28 cellular contexts compared by ENCODE assay signal in genomic region chr19:1422943-1423342, GRCh38. TPM values are rescaled to one million over a fixed set of nuclear protein-coding genes. Genes with fewer than 3 reads are reported as not detected.
DNase-seq lines count a peak whose midpoint lies in the region; ATAC-seq, FAIRE-seq and TF ChIP-seq lines count a peak whose summit lies in the region.
"Had no signal": no experiment of that assay in that cellular context is flagged by ENCODE, and none has a peak within 500 bp of the region (broad histone marks: within the 10 kb centered on the region; RNA-seq: fewer than 3 reads in every experiment).

No MANE protein-coding gene starts in this region.

- H3K9me1 ChIP-seq in K562 (ENCODE audit: control insufficient read depth, insufficient read depth, low read length), result peaks cover 4% of the 10 kb centered on the region

- TF ChIP-seq RAD21 in K562 (CRISPR knock-in tag; conservative IDR thresholded peaks at IDR 0.05 in 1 of 2, IDR thresholded peaks at IDR 0.05 in 1 of 2), result no peak

- no peak overlapping the region for H3K23ac ChIP-seq in H9 (ENCODE audit: insufficient read length, low read depth, low read length)

- H3K4me2 ChIP-seq in BLaER1 (peak overlapping the region; percentile 83), H9 (ENCODE audit: insufficient read depth, insufficient read length, low read length) (no peak overlapping the region), K562 (ENCODE audit: insufficient read depth, low read length) (no peak overlapping the region)

- no peak overlapping the region for H3K18ac ChIP-seq in H9 (ENCODE audit: insufficient read length, low read depth, low read length)

- H2BK120ac ChIP-seq in H9 (ENCODE audit: low read depth, low read length, poor library complexity, severe bottlenecking), result no peak overlapping the region

- POLR2A ChIA-PET in K562 (lab: Yijun Ruan, JAX), result interaction anchor here (1.4 to 2.4 kb wide), 2 partner anchors 9 to 10 kb away, joined by 5 to 6 read pairs; no protein-coding TSS in a partner anchor

- H3K14ac ChIP-seq in H9 (ENCODE audit: insufficient read depth, low read length), result no peak overlapping the region

- no peak overlapping the region for H2BK20ac ChIP-seq in H9 (ENCODE audit: low read depth, low read length, poor library complexity, severe bottlenecking)

- no peak; the same call in 2 of the 3 replicates for TF ChIP-seq CTCF in H9 (conservative IDR thresholded peaks at IDR 0.05)
- TF ChIP-seq CTCF in K562 (IDR thresholded peaks at IDR 0.05 in 2 of 3, conservative IDR thresholded peaks at IDR 0.05 in 1 of 3; ENCODE audit: insufficient read depth in 2 of 3, low read depth in 1 of 3, low read length in 3 of 3), result no peak
- TF ChIP-seq CTCF in nephron progenitor cell (IDR thresholded peaks at IDR 0.05), result no peak

- peaks cover 100% of the 10 kb centered on the region for H4K20me1 ChIP-seq in BLaER1
- H4K20me1 ChIP-seq in H9 (ENCODE audit: control insufficient read depth, insufficient read depth, insufficient read length), result no peaks in the 10 kb centered on the region
- peaks cover 24% of the 10 kb centered on the region; the same call in 1 of the 2 replicates for H4K20me1 ChIP-seq in K562 (replicated peaks; ENCODE audit: control insufficient read depth, insufficient read depth, low read length)

- H3K79me1 ChIP-seq in H9 (ENCODE audit: insufficient read depth, low read depth, low read length, poor library complexity, severe bottlenecking), result peaks cover 7% of the 10 kb centered on the region

- peaks cover 6% of the 10 kb centered on the region for H3K23me2 ChIP-seq in H9 (ENCODE audit: insufficient read length, low read depth, low read length, poor library complexity, severe bottlenecking)

- intact Hi-C loops in K562 (cut with micrococcal nuclease), result no loop called here

- no peak overlapping the region for H3K4me3 ChIP-seq in BLaER1
- no peak overlapping the region for H3K4me3 ChIP-seq in K562
- H3K4me3 ChIP-seq: GM23248, lower lobe of right lung, pancreas, Peyer's patch, right atrium auricular region, suprapubic skin had no signal

- H4K8ac ChIP-seq in H9 (replicated peaks; ENCODE audit: insufficient read length, low read depth, low read length), result no peak overlapping the region

- H3K4me1 ChIP-seq in BLaER1 (peaks cover 68% of the 10 kb centered on the region), H9 (ENCODE audit: insufficient read depth, low read length) (no peaks in the 10 kb centered on the region), K562 (replicated peaks in 1 of 2; ENCODE audit: control insufficient read depth in 2 of 2, insufficient read depth in 2 of 2, low read length in 2 of 2) (peaks cover 0 to 46% of the 10 kb centered on the region in 2 experiments; a peak in 2 of 5 replicates)

- no peak overlapping the region; a peak in 1 of 5 replicates for H3K4me3 Mint-ChIP-seq in H9
- H3K4me3 Mint-ChIP-seq in nephron progenitor cell, result peak overlapping the region; percentile 63
- H3K4me3 Mint-ChIP-seq: activated CD8-positive, alpha-beta T cell treated with anti-CD3 and anti-CD28 coated beads, Interleukin-2, amount 10 ng/mL, durations not matched to agents 7 days and 5 days; activated naive CD8-positive, alpha-beta T cell treated with anti-CD3 and anti-CD28 coated beads, Interleukin-2, amount 50 U/mL, for 24 hours; central memory CD8-positive, alpha-beta T cell; natural killer cell treated with Interleukin-12 subunit alpha and Interleukin-12 subunit beta and Interleukin-15 and Interleukin-18, amount 100 ng/mL, for 72 hours had no signal

- H2BK5ac ChIP-seq in H9 (ENCODE audit: insufficient read length, low read length), result no peak overlapping the region

- DNase-seq in H9, result no peak
- DNase-seq in K562 (ENCODE audit: extremely low read depth in 1 of 4, low spot score in 3 of 4), result no peak
- DNase-seq in nephron progenitor cell, result no peak
- DNase-seq in stimulated activated CD4-positive, alpha-beta T cell treated with anti-CD3 and anti-CD28 coated beads, Interleukin-12 subunit alpha, Interleukin-12 subunit beta, amount 100 ng/mL, for 4 hours, result no peak
- no peak for DNase-seq in NCI-H69 (lab: John Stamatoyannopoulos, UW)
- no peak for DNase-seq in NCI-H526 treated with DMSO at 0.1 percent for 48 hours (lab: John Stamatoyannopoulos, UW)
- DNase-seq in GF-D8 (lab: John Stamatoyannopoulos, UW), result no peak
- DNase-seq: activated CD8-positive, alpha-beta T cell treated with anti-CD3 and anti-CD28 coated beads, Interleukin-2, amount 10 ng/mL, durations not matched to agents 7 days and 5 days; activated gamma-delta T cell; activated naive CD8-positive, alpha-beta T cell treated with anti-CD3 and anti-CD28 coated beads, Interleukin-2, amount 50 U/mL, for 24 hours; activated T-cell treated with anti-CD3 and anti-CD28 coated beads for 4 hours; CD4-positive, CD25-positive, alpha-beta regulatory T cell; dermis blood vessel endothelial cell; GM23248; lower lobe of right lung; NCI-H187; Peyer's patch; stimulated activated CD4-positive, alpha-beta T cell treated with anti-CD3 and anti-CD28 coated beads, Interleukin-4, amount 100 ng/mL, for 1 hour; SW 1271 had no signal

- H3K27me3 Mint-ChIP-seq in H9 (ENCODE audit: low read depth) (no peaks in the 10 kb centered on the region), nephron progenitor cell (ENCODE audit: low read depth, poor library complexity) (no peaks in the 10 kb centered on the region)
- H3K27me3 Mint-ChIP-seq: activated naive CD8-positive, alpha-beta T cell treated with anti-CD3 and anti-CD28 coated beads, Interleukin-2, amount 50 U/mL, for 24 hours; CD4-positive, CD25-positive, alpha-beta regulatory T cell; central memory CD8-positive, alpha-beta T cell; natural killer cell treated with Interleukin-12 subunit alpha and Interleukin-12 subunit beta and Interleukin-15 and Interleukin-18, amount 100 ng/mL, for 72 hours had no signal

- H3K4me1 Mint-ChIP-seq in H9 (peaks cover 0 to 20% of the 10 kb centered on the region in 2 experiments; a peak in 2 of 4 replicates), nephron progenitor cell (peaks cover 76% of the 10 kb centered on the region)

- H2AK5ac ChIP-seq in H9 (ENCODE audit: insufficient read length, low read length), result no peak overlapping the region

- peak overlapping the region; percentile 48; the same call in 1 of the 2 replicates for H3K9ac ChIP-seq in BLaER1
- no peak overlapping the region for H3K9ac ChIP-seq in H9 (ENCODE audit: extremely low read depth, insufficient read length, low read length)
- H3K9ac ChIP-seq in K562 (ENCODE audit: insufficient read depth in 1 of 2, low read depth in 2 of 2, low read length in 2 of 2), result no peak overlapping the region
- H3K9ac ChIP-seq: GM23248 had no signal

- H3K9me3 Mint-ChIP-seq in H9 (no peaks in the 10 kb centered on the region), nephron progenitor cell (no peaks in the 10 kb centered on the region)
- H3K9me3 Mint-ChIP-seq: activated naive CD8-positive, alpha-beta T cell treated with anti-CD3 and anti-CD28 coated beads, Interleukin-2, amount 50 U/mL, for 24 hours; central memory CD8-positive, alpha-beta T cell; natural killer cell treated with Interleukin-12 subunit alpha and Interleukin-12 subunit beta and Interleukin-15 and Interleukin-18, amount 100 ng/mL, for 72 hours had no signal

- H3K79me2 ChIP-seq in H9 (ENCODE audit: insufficient read depth, low read length) (peaks cover 8% of the 10 kb centered on the region; the same call in 1 of the 2 replicates), K562 (ENCODE audit: control insufficient read depth, insufficient read depth, low read length) (peaks cover 75% of the 10 kb centered on the region)

- H3K36me3 ChIP-seq in BLaER1 (peaks cover 78% of the 10 kb centered on the region), K562 (ENCODE audit: control insufficient read depth, insufficient read depth, low read length) (peaks cover 98% of the 10 kb centered on the region)

- H3K27ac Mint-ChIP-seq in H9, result peak overlapping the region in 2 of 3 experiments; percentile 34 to 84; a peak in 4 of 7 replicates
- H3K27ac Mint-ChIP-seq in nephron progenitor cell, result peak overlapping the region; percentile 97
- H3K27ac Mint-ChIP-seq: activated CD8-positive, alpha-beta T cell treated with anti-CD3 and anti-CD28 coated beads, Interleukin-2, amount 10 ng/mL, durations not matched to agents 7 days and 5 days; activated naive CD8-positive, alpha-beta T cell treated with anti-CD3 and anti-CD28 coated beads, Interleukin-2, amount 50 U/mL, for 24 hours had no signal

- H3K27ac ChIP-seq in BLaER1, result no peak overlapping the region
- no peak overlapping the region for H3K27ac ChIP-seq in H9 (ENCODE audit: insufficient read length, low read depth, low read length)
- no peak overlapping the region for H3K27ac ChIP-seq in K562 (ENCODE audit: extremely low read depth, low read depth, low read length)
- H3K27ac ChIP-seq: GM23248, lower lobe of right lung, pancreas, Peyer's patch, right atrium auricular region, suprapubic skin had no signal

- no peak overlapping the region for H3K56ac ChIP-seq in H9 (ENCODE audit: insufficient read length, low read depth, low read length)

- CTCF ChIA-PET in K562 (lab: Yijun Ruan, JAX; ENCODE audit: low intra/inter-chr PET ratio), result no interaction called here

- no peak for TF ChIP-seq EP300 in K562 (IDR thresholded peaks at IDR 0.05; ENCODE audit: low read length)

- FAIRE-seq in K562 (lab: Jason Lieb, UNC), result no peak
- FAIRE-seq: endothelial cell of umbilical vein, keratinocyte, pancreas, TTC549 had no signal

- no peak overlapping the region for H2BK12ac ChIP-seq in H9 (ENCODE audit: insufficient read length, low read depth, low read length)

- H2AFZ ChIP-seq in H9 (ENCODE audit: low read length), result no peak overlapping the region
- no peak overlapping the region for H2AFZ ChIP-seq in K562 (ENCODE audit: low read depth, low read length)
- H2AFZ ChIP-seq: GM23248 had no signal

- no TSS peak for BruUV-seq in K562 (replicated peaks; lab: Mats Ljungman, UMichigan)

- H3K27me3 ChIP-seq in BLaER1 (no peaks in the 10 kb centered on the region), H9 (ENCODE audit: insufficient read depth, low read length) (no peaks in the 10 kb centered on the region), K562 (ENCODE audit: control insufficient read depth in 2 of 2, insufficient read depth in 2 of 2, low read length in 2 of 2) (no peaks in the 10 kb centered on the region)
- H3K27me3 ChIP-seq: pancreas, Peyer's patch, right atrium auricular region, suprapubic skin had no signal

- ATAC-seq in K562, result no peak
- ATAC-seq: activated CD8-positive, alpha-beta T cell treated with anti-CD3 and anti-CD28 coated beads, Interleukin-2, amount 10 ng/mL, durations not matched to agents 7 days and 5 days; activated naive CD8-positive, alpha-beta T cell treated with anti-CD3 and anti-CD28 coated beads, Interleukin-2, amount 50 U/mL, for 24 hours; lower lobe of right lung; natural killer cell treated with Interleukin-12 subunit alpha and Interleukin-12 subunit beta and Interleukin-15 and Interleukin-18, amount 100 ng/mL, for 72 hours; pancreas had no signal

- no peaks in the 10 kb centered on the region for H3K9me3 ChIP-seq in BLaER1
- H3K9me3 ChIP-seq in H9 (ENCODE audit: control insufficient read depth, low read depth, low read length), result no peaks in the 10 kb centered on the region
- no peaks in the 10 kb centered on the region for H3K9me3 ChIP-seq in K562 (replicated peaks; ENCODE audit: control insufficient read depth, insufficient read depth, low read depth, low read length)
- H3K9me3 ChIP-seq: lower lobe of right lung, pancreas, Peyer's patch, right atrium auricular region, suprapubic skin had no signal

- in situ Hi-C loops in K562 (cut with MboI), result no loop called here

- peaks cover 25 to 82% (median 75%) of the 10 kb centered on the region in 3 experiments for H3K36me3 Mint-ChIP-seq in H9 (ENCODE audit: insufficient read depth in 1 of 3, low read depth in 3 of 3)
- H3K36me3 Mint-ChIP-seq in nephron progenitor cell (ENCODE audit: low read depth), result peaks cover 31% of the 10 kb centered on the region

- no peak overlapping the region for H3K4ac ChIP-seq in H9 (ENCODE audit: low read depth, low read length)

- H2BK15ac ChIP-seq in H9 (ENCODE audit: low read depth, low read length), result no peak overlapping the region

- WGBS in H9 (ENCODE audit: extremely low coverage, insufficient read length, low lambda C conversion rate), result no CpG with 5 or more reads among the region's 24 CpGs
- 92% methylated on average over 19 of the region's 24 CpGs for WGBS in K562 (ENCODE audit: insufficient coverage, low coverage, missing lambda C conversion rate)

- no peak for TF ChIP-seq POLR2A in K562 (conservative IDR thresholded peaks at IDR 0.05)

- H3T11ph ChIP-seq in H9 (ENCODE audit: low read length), result no peak overlapping the region

- H4K5ac ChIP-seq in H9 (ENCODE audit: insufficient read length, low read depth, low read length), result no peak overlapping the region

- no peak overlapping the region for H4K91ac ChIP-seq in H9 (ENCODE audit: insufficient read length, low read depth, low read length)

RNA-seq across cellular contexts. Expression of gene RPS15, which starts 15.3 kb away (rescaled TPM):
- total RNA-seq in H9 (2021) (1,628 and 1,677 TPM in 2 replicates), K562 (2014; rRNA removed) (2,649 and 2,867 TPM in 2 replicates), K562 (2014; rRNA removed; fragmentation: Illumina TruSeq; extraction: Trizol) (407 and 630 TPM in 2 replicates), K562 (2015; rRNA removed; fragmentation: Illumina TruSeq; extraction: Trizol) (1,267 and 1,272 TPM in 2 replicates), K562 (2021) (2,126 and 2,254 TPM in 2 replicates)
- total RNA-seq in K562 (2011; cell fraction: chromatin; rRNA removed; ENCODE audit: low replicate concordance), result 72.0 and 238 TPM in 2 replicates
- 545 and 547 TPM in 2 replicates for total RNA-seq in K562 (2011; cell fraction: nucleolus; rRNA removed)
- total RNA-seq in K562 (2011; cell fraction: nucleoplasm; rRNA removed), result 383 and 585 TPM in 2 replicates
- polyA plus RNA-seq in K562 (2011; rRNA removed) (957 and 1,566 TPM in 2 replicates), K562 (2014; fragmentation: Illumina TruSeq; extraction: Trizol) (912 and 1,907 TPM in 2 replicates), K562 (2014; fragmentation: Nextera tagmentation; extraction: Ambion mirVana) (100 to 1,000 TPM; 605 to 818 TPM), K562 (2014; rRNA removed) (2,791 and 3,285 TPM in 2 replicates)
- 3,186 and 4,296 TPM in 2 replicates for polyA plus RNA-seq in K562 (2011; cell fraction: cytosol; rRNA removed)
- polyA plus RNA-seq in K562 (2011; cell fraction: nucleus; rRNA removed), result 907 and 973 TPM in 2 replicates
- 2,701 and 2,899 TPM in 2 replicates for polyA plus RNA-seq in K562 (2012)
- polyA minus RNA-seq in K562 (2011; rRNA and poly(A)+ RNA removed), result 202 and 239 TPM in 2 replicates
- polyA minus RNA-seq in K562 (2011; cell fraction: cytosol; rRNA and poly(A)+ RNA removed), result 1,242 and 1,610 TPM in 2 replicates
- 152 and 304 TPM in 2 replicates for polyA minus RNA-seq in K562 (2011; cell fraction: nucleus; rRNA and poly(A)+ RNA removed)

RNA-seq across cellular contexts. Expression of gene DAZAP1, which starts 15.6 kb away (rescaled TPM):
- 255 and 265 TPM in 2 replicates for total RNA-seq in H9 (2021)
- 223 and 289 TPM in 2 replicates for total RNA-seq in K562 (2011; cell fraction: chromatin; rRNA removed; ENCODE audit: low replicate concordance)
- 105 and 117 TPM in 2 replicates for total RNA-seq in K562 (2011; cell fraction: nucleolus; rRNA removed)
- total RNA-seq in K562 (2011; cell fraction: nucleoplasm; rRNA removed), result 149 and 185 TPM in 2 replicates
- total RNA-seq in K562 (2014; rRNA removed), result 222 and 244 TPM in 2 replicates
- total RNA-seq in K562 (2014; rRNA removed; fragmentation: Illumina TruSeq; extraction: Trizol), result 77.7 and 78.7 TPM in 2 replicates
- total RNA-seq in K562 (2015; rRNA removed; fragmentation: Illumina TruSeq; extraction: Trizol), result 139 and 143 TPM in 2 replicates
- total RNA-seq in K562 (2021), result 287 and 289 TPM in 2 replicates
- polyA plus RNA-seq in K562 (2011; rRNA removed), result 125 and 155 TPM in 2 replicates
- polyA plus RNA-seq in K562 (2011; cell fraction: cytosol; rRNA removed), result 57.6 and 123 TPM in 2 replicates
- 177 and 237 TPM in 2 replicates for polyA plus RNA-seq in K562 (2011; cell fraction: nucleus; rRNA removed)
- polyA plus RNA-seq in K562 (2012), result 116 and 140 TPM in 2 replicates
- 142 and 156 TPM in 2 replicates for polyA plus RNA-seq in K562 (2014; fragmentation: Illumina TruSeq; extraction: Trizol)
- 10 to 100 TPM; 10.8 to 13.3 TPM for polyA plus RNA-seq in K562 (2014; fragmentation: Nextera tagmentation; extraction: Ambion mirVana)
- polyA plus RNA-seq in K562 (2014; rRNA removed), result 250 and 266 TPM in 2 replicates
- polyA minus RNA-seq in K562 (2011; rRNA and poly(A)+ RNA removed), result 29.7 and 47.1 TPM in 2 replicates
- 61.3 and 62.0 TPM in 2 replicates for polyA minus RNA-seq in K562 (2011; cell fraction: cytosol; rRNA and poly(A)+ RNA removed)
- polyA minus RNA-seq in K562 (2011; cell fraction: nucleus; rRNA and poly(A)+ RNA removed), result 38.8 and 60.8 TPM in 2 replicates

RNA-seq across cellular contexts. Expression of gene GAMT, which starts 21.6 kb away (rescaled TPM):
- total RNA-seq in H9 (2021) (26.6 and 27.4 TPM in 2 replicates), K562 (2014; rRNA removed) (35.2 and 47.8 TPM in 2 replicates), K562 (2014; rRNA removed; fragmentation: Illumina TruSeq; extraction: Trizol) (6.1 and 11.1 TPM in 2 replicates), K562 (2015; rRNA removed; fragmentation: Illumina TruSeq; extraction: Trizol) (25.9 and 28.7 TPM in 2 replicates), K562 (2021) (35.3 and 37.5 TPM in 2 replicates)
- total RNA-seq in K562 (2011; cell fraction: chromatin; rRNA removed; ENCODE audit: low replicate concordance), result 8.0 and 26.2 TPM in 2 replicates
- total RNA-seq in K562 (2011; cell fraction: nucleolus; rRNA removed), result 17.6 and 18.7 TPM in 2 replicates
- 11.9 and 13.9 TPM in 2 replicates for total RNA-seq in K562 (2011; cell fraction: nucleoplasm; rRNA removed)
- polyA plus RNA-seq in K562 (2011; rRNA removed) (27.2 and 42.1 TPM in 2 replicates), K562 (2014; fragmentation: Illumina TruSeq; extraction: Trizol) (26.2 and 35.1 TPM in 2 replicates), K562 (2014; fragmentation: Nextera tagmentation; extraction: Ambion mirVana) (1 to 10 TPM; 1.3 to 2.1 TPM), K562 (2014; rRNA removed) (33.3 and 37.8 TPM in 2 replicates)
- 46.5 and 96.1 TPM in 2 replicates for polyA plus RNA-seq in K562 (2011; cell fraction: cytosol; rRNA removed)
- polyA plus RNA-seq in K562 (2011; cell fraction: nucleus; rRNA removed), result 23.4 and 27.7 TPM in 2 replicates
- polyA plus RNA-seq in K562 (2012), result 44.0 and 47.8 TPM in 2 replicates
- polyA minus RNA-seq in K562 (2011; rRNA and poly(A)+ RNA removed), result 8.4 and 12.9 TPM in 2 replicates
- 22.1 and 26.4 TPM in 2 replicates for polyA minus RNA-seq in K562 (2011; cell fraction: cytosol; rRNA and poly(A)+ RNA removed)
- 6.7 and 7.7 TPM in 2 replicates for polyA minus RNA-seq in K562 (2011; cell fraction: nucleus; rRNA and poly(A)+ RNA removed)

RNA-seq across cellular contexts. Expression of gene APC2, which starts 27.0 kb away (rescaled TPM):
- total RNA-seq in H9 (2021) (0.68 and 2.0 TPM in 2 replicates), K562 (2014; rRNA removed) (0.05 and 0.08 TPM in 2 replicates), K562 (2014; rRNA removed; fragmentation: Illumina TruSeq; extraction: Trizol) (0.04 TPM in 1 of 2 replicates, not detected in the other), K562 (2015; rRNA removed; fragmentation: Illumina TruSeq; extraction: Trizol) (0.04 TPM in 1 of 2 replicates, not detected in the other), K562 (2021) (0.27 and 0.40 TPM in 2 replicates)
- 0.56 and 1.4 TPM in 2 replicates for total RNA-seq in K562 (2011; cell fraction: chromatin; rRNA removed; ENCODE audit: low replicate concordance)
- total RNA-seq in K562 (2011; cell fraction: nucleolus; rRNA removed), result 0.66 and 1.3 TPM in 2 replicates
- total RNA-seq in K562 (2011; cell fraction: nucleoplasm; rRNA removed), result 0.44 and 0.53 TPM in 2 replicates
- polyA plus RNA-seq in K562 (2011; rRNA removed) (0.01 and 0.06 TPM in 2 replicates), K562 (2014; fragmentation: Illumina TruSeq; extraction: Trizol) (0.01 TPM in 2 replicates), K562 (2014; fragmentation: Nextera tagmentation; extraction: Ambion mirVana) (not detected), K562 (2014; rRNA removed) (0.04 and 0.09 TPM in 2 replicates)
- 0.03 and 0.04 TPM in 2 replicates for polyA plus RNA-seq in K562 (2011; cell fraction: cytosol; rRNA removed)
- 0.13 and 0.21 TPM in 2 replicates for polyA plus RNA-seq in K562 (2011; cell fraction: nucleus; rRNA removed)
- 0.43 and 0.48 TPM in 2 replicates for polyA plus RNA-seq in K562 (2012)
- 0.06 and 0.07 TPM in 2 replicates for polyA minus RNA-seq in K562 (2011; rRNA and poly(A)+ RNA removed)
- polyA minus RNA-seq in K562 (2011; cell fraction: cytosol; rRNA and poly(A)+ RNA removed), result not detected in 2 replicates
- 0.27 and 0.33 TPM in 2 replicates for polyA minus RNA-seq in K562 (2011; cell fraction: nucleus; rRNA and poly(A)+ RNA removed)
- total RNA-seq: activated CD8-positive, alpha-beta T cell treated with anti-CD3 and anti-CD28 coated beads, Interleukin-2, amount 10 ng/mL, durations not matched to agents 7 days and 5 days had no signal

RNA-seq across cellular contexts. Expression of gene NDUFS7, which starts 39.2 kb away (rescaled TPM):
- 83.7 and 83.9 TPM in 2 replicates for total RNA-seq in H9 (2021)
- 66.7 and 198 TPM in 2 replicates for total RNA-seq in K562 (2011; cell fraction: chromatin; rRNA removed; ENCODE audit: low replicate concordance)
- total RNA-seq in K562 (2011; cell fraction: nucleolus; rRNA removed), result 157 and 164 TPM in 2 replicates
- total RNA-seq in K562 (2011; cell fraction: nucleoplasm; rRNA removed), result 136 and 201 TPM in 2 replicates
- total RNA-seq in K562 (2014; rRNA removed), result 253 and 295 TPM in 2 replicates
- total RNA-seq in K562 (2014; rRNA removed; fragmentation: Illumina TruSeq; extraction: Trizol), result 4.9 and 6.0 TPM in 2 replicates
- 108 and 142 TPM in 2 replicates for total RNA-seq in K562 (2015; rRNA removed; fragmentation: Illumina TruSeq; extraction: Trizol)
- 266 and 293 TPM in 2 replicates for total RNA-seq in K562 (2021)
- polyA plus RNA-seq in K562 (2011; rRNA removed), result 56.7 and 107 TPM in 2 replicates
- 225 and 766 TPM in 2 replicates for polyA plus RNA-seq in K562 (2011; cell fraction: cytosol; rRNA removed)
- 159 and 202 TPM in 2 replicates for polyA plus RNA-seq in K562 (2011; cell fraction: nucleus; rRNA removed)
- polyA plus RNA-seq in K562 (2012), result 194 and 288 TPM in 2 replicates
- polyA plus RNA-seq in K562 (2014; fragmentation: Illumina TruSeq; extraction: Trizol), result 11.4 and 105 TPM in 2 replicates
- polyA plus RNA-seq in K562 (2014; fragmentation: Nextera tagmentation; extraction: Ambion mirVana), result 10 to 100 TPM; 28.2 to 60.6 TPM
- polyA plus RNA-seq in K562 (2014; rRNA removed), result 271 and 292 TPM in 2 replicates
- polyA minus RNA-seq in K562 (2011; rRNA and poly(A)+ RNA removed), result 32.1 and 38.2 TPM in 2 replicates
- 125 and 190 TPM in 2 replicates for polyA minus RNA-seq in K562 (2011; cell fraction: cytosol; rRNA and poly(A)+ RNA removed)
- polyA minus RNA-seq in K562 (2011; cell fraction: nucleus; rRNA and poly(A)+ RNA removed), result 30.8 and 41.1 TPM in 2 replicates
